Comparison of ENCODE assay signal across 8 cellular contexts in the genomic region with DNA sequence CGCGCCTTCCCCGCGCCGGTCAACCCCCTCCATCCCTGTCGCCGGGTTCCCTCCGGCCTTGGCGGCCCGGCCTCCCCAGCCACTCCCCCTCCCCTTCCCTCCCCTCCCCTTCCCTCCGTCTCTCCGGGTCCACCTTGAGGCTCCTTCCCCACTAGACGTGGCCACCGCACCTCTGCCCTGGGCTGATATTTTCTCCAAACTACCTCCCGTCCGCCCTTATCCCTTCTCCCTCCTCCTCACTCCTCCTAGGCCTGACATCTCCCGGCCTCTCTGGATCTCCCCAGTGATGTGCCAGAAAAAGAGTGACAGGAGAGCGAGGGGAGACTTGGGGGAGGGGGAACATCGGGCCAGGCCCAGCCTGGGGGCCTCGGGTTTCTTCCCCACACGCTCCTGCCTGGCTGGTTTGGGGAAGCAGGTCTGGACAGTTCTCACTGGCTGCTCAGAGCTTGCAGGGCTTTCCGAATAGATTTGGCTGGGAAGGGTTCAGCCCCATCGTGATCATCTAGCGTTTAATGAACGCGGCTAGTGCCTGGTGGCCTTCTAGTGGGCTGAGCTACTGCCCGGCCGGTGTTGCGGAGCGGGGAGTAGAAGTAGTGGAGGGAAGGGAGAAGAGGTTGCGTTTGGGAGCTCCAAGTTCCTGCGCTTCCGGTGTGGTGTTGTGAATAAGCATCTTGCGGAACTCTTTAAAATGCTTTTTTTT. TPM values are rescaled to one million over a fixed set of nuclear protein-coding genes. Genes with fewer than 3 reads are reported as not detected.
DNase-seq lines count a peak whose midpoint lies in the region; TF ChIP-seq lines count a peak whose summit lies in the region.

No MANE protein-coding gene starts in this region.

- H3K27ac Mint-ChIP-seq in mesothelial cell of epicardium: peak overlapping the region; percentile 48

- WGBS in ectodermal cell, 2 experiments: 6 to 7% methylated on average over 33 to 34 of the region's 34 CpGs

- peak overlapping the region; percentile 68 for H3K4me3 ChIP-seq in ectodermal cell (ENCODE audit: insufficient read depth, low read depth, low read length)
- peak overlapping the region; percentile 73 to 86 for H3K4me3 ChIP-seq in uterus

- no peaks in the 10 kb centered on the region for H3K9me3 ChIP-seq in ectodermal cell (ENCODE audit: control insufficient read depth, low read length)
- H3K9me3 ChIP-seq in uterus: no peaks in the 10 kb centered on the region

- H3K36me3 ChIP-seq in ectodermal cell (ENCODE audit: control insufficient read depth, insufficient read depth, low read length) (no peaks in the 10 kb centered on the region), uterus (no peaks in the 10 kb centered on the region)

- H3K4me1 ChIP-seq in ectodermal cell (ENCODE audit: control insufficient read depth, insufficient read depth, low read length): peaks cover 7% of the 10 kb centered on the region
- H3K4me1 ChIP-seq in uterus: peaks cover 0 to 6% of the 10 kb centered on the region in 2 donors

- CTCF ChIA-PET in RWPE1 (lab: Yijun Ruan, JAX): interaction anchor here (0.6 to 1.3 kb wide), 5 partner anchors 9 to 83 kb away, joined by 3 to 10 read pairs (median 5); no protein-coding TSS in a partner anchor

- H3K4me1 Mint-ChIP-seq in mesothelial cell of epicardium: peaks cover 17% of the 10 kb centered on the region

- H3K27me3 ChIP-seq in ectodermal cell (ENCODE audit: control insufficient read depth, insufficient read depth, low read length, poor library complexity, severe bottlenecking): peaks cover 38% of the 10 kb centered on the region
- no peaks in the 10 kb centered on the region for H3K27me3 ChIP-seq in uterus

- no peaks in the 10 kb centered on the region for H3K9me3 Mint-ChIP-seq in mesothelial cell of epicardium

- TF ChIP-seq CTCF in RWPE1 (conservative IDR thresholded peaks at IDR 0.05; ENCODE audit: low read depth) (no peak), mesothelial cell of epicardium (IDR thresholded peaks at IDR 0.05; ENCODE audit: unreplicated experiment) (no peak), uterus (IDR thresholded peaks at IDR 0.05) (no peak)

- H3K27ac ChIP-seq in RWPE1: peak overlapping the region; percentile 65
- no peak overlapping the region for H3K27ac ChIP-seq in ectodermal cell (ENCODE audit: insufficient read depth, low read depth, low read length, poor library complexity, severe bottlenecking)
- peak overlapping the region; percentile 77 to 91 for H3K27ac ChIP-seq in uterus

- POLR2A ChIA-PET in RWPE1 (lab: Yijun Ruan, JAX; ENCODE audit: low non-redundant PET): no interaction called here

- intact Hi-C loops in uterus (cut with DNase I; ENCODE audit: low total_unique reads): no loop called here

- no peaks in the 10 kb centered on the region for H3K36me3 Mint-ChIP-seq in mesothelial cell of epicardium

- peak overlapping the region; percentile 71 for H3K4me3 Mint-ChIP-seq in mesothelial cell of epicardium

- peaks cover 48% of the 10 kb centered on the region for H3K27me3 Mint-ChIP-seq in mesothelial cell of epicardium (ENCODE audit: low read depth)

- peak; percentile 61 for DNase-seq in activated CD8-positive, alpha-beta memory T cell treated with anti-CD3 and anti-CD28 coated beads for 24 hours
- DNase-seq in activated CD8-positive, alpha-beta memory T cell treated with anti-CD3 and anti-CD28 coated beads, Interleukin-2, amount 50 U/mL, for 4 hours: no peak
- DNase-seq in RWPE1 (ENCODE audit: low spot score) (no peak), mesothelial cell of epicardium (ENCODE audit: low spot score in 2 of 2, unreplicated experiment in 2 of 2) (peak in 1 of 2 experiments; percentile 40), uterus (peak; percentile 33 to 39), pons (ENCODE audit: low spot score) (no peak), RPMI8226 (no peak)

- TF ChIP-seq POLR2A in uterus (IDR thresholded peaks at IDR 0.05): no peak

RNA-seq across cellular contexts. Expression of a gene that starts 0.6 kb away (rescaled TPM):
- 18.6 TPM for polyA plus RNA-seq in ectodermal cell (2013, experiment 1 of 4)
- polyA plus RNA-seq in ectodermal cell (2013, experiment 2 of 4): 17.7 TPM
- polyA plus RNA-seq in ectodermal cell (2013, experiment 3 of 4): 18.3 TPM
- 22.9 TPM for polyA plus RNA-seq in ectodermal cell (2013, experiment 4 of 4)
- total RNA-seq in mesothelial cell of epicardium (14.8 to 17.1 TPM (median 16.0 TPM) in 3 replicates), uterus (10 to 100 TPM in 1 of 4 donors, 1 to 10 TPM in 3; 2.9 to 49.6 (median 4.9) TPM)

Comparison
In these comparisons a context has a peak if more than half of its experiments do, and no peak if none do; other contexts are left out.
1. DNase-seq: peak in activated CD8-positive, alpha-beta memory T cell treated with anti-CD3 and anti-CD28 coated beads for 24 hours (single experiment) and uterus (2 of 2); none in activated CD8-positive, alpha-beta memory T cell treated with anti-CD3 and anti-CD28 coated beads, Interleukin-2, amount 50 U/mL, for 4 hours (single experiment), RWPE1 (single experiment), pons (single experiment) and RPMI8226 (single experiment).